In the genomic region with DNA sequence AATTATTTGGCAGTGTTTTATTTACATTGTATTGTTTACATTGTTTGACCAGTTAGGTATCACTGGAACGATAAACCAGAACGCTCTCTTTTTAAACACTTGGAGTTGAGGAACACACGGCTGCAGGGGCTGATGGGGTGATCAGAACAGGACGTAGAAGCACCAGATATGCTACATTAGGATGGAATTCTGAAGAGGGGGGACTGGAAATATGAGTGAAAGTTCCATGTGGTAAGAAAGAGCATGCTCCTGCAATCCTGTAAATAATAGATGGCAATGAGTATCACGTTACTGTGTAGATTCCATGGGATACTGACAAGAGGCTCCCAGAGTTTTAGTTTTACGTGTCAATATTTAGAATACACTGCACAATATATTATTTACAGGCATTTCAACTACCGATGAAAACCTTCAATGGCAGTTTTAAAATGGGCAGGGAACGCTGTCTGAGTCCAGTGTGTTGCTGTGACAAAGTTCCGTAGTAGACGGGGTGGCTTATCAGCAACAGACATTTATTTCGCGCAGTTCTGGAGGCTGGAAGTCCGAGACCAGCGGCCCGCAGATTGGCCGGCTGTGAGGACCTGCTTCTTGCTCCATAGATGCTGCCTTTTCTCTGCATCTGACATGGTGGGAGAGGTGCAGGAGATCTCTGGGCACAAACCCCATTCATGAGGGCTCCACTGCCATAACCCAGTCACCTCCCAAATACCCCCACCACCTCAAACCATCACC, we compare ENCODE assay signal across 14 cellular contexts. TPM values are rescaled to one million over a fixed set of nuclear protein-coding genes. Genes with fewer than 3 reads are reported as not detected.
DNase-seq lines count a peak whose midpoint lies in the region; TF ChIP-seq lines count a peak whose summit lies in the region.
"Had no signal": no experiment of that assay in that cellular context is flagged by ENCODE, and none has a peak within 500 bp of the region (broad histone marks: within the 10 kb centered on the region; RNA-seq: fewer than 3 reads in every experiment).

No MANE protein-coding gene starts in this region.

- POLR2A ChIA-PET in activated CD4-positive, alpha-beta T cell treated with anti-CD3 and anti-CD28 coated beads, Interleukin-2, amount 10 ng/mL, durations not matched to agents 7 days and 5 days (lab: Charles Lee): no interaction called here

- H2BK5ac ChIP-seq in neuronal stem cell (ENCODE audit: low read length): no peak overlapping the region

- WGBS in spleen, 5 donors: 83 to 97% (median 95%) methylated on average over 14 to 16 of the region's 16 CpGs
- no CpG with 5 or more reads among the region's 16 CpGs for WGBS in neuronal stem cell (ENCODE audit: extremely low coverage in 2 of 2, insufficient read length in 2 of 2, insufficient replicate concordance in 1 of 2), 2 donors
- WGBS in prostate gland: 71% methylated on average over 16 of the region's 16 CpGs

- no peak overlapping the region for H2BK120ac ChIP-seq in neuronal stem cell (ENCODE audit: low read depth, low read length)

- no peak overlapping the region for H3K4ac ChIP-seq in neuronal stem cell (ENCODE audit: low read length)

- H3K27me3 Mint-ChIP-seq in activated CD4-positive, alpha-beta T cell treated with anti-CD3 and anti-CD28 coated beads, Interleukin-2, amount 10 ng/mL, durations not matched to agents 7 days and 5 days: no peaks in the 10 kb centered on the region

- H3K9me3 ChIP-seq in SJCRH30 (replicated peaks) (no peaks in the 10 kb centered on the region), spleen (no peaks in the 10 kb centered on the region), neuronal stem cell (replicated peaks in 1 of 2; ENCODE audit: control insufficient read depth in 2 of 2, insufficient read depth in 1 of 2, low read depth in 1 of 2, low read length in 2 of 2) (no peaks in the 10 kb centered on the region), prostate gland (no peaks in the 10 kb centered on the region)

- peaks cover 34% of the 10 kb centered on the region for H3K4me1 Mint-ChIP-seq in activated CD4-positive, alpha-beta T cell treated with anti-CD3 and anti-CD28 coated beads, Interleukin-2, amount 10 ng/mL, durations not matched to agents 7 days and 5 days

- H4K91ac ChIP-seq in neuronal stem cell (ENCODE audit: low read depth, low read length, poor library complexity): no peak overlapping the region

- H3K4me3 Mint-ChIP-seq in activated CD4-positive, alpha-beta T cell treated with anti-CD3 and anti-CD28 coated beads, Interleukin-2, amount 10 ng/mL, durations not matched to agents 7 days and 5 days: no peak overlapping the region

- H4K8ac ChIP-seq in neuronal stem cell (ENCODE audit: low read depth, low read length): no peak overlapping the region

- CTCF ChIA-PET in activated CD4-positive, alpha-beta T cell treated with anti-CD3 and anti-CD28 coated beads, Interleukin-2, amount 10 ng/mL, durations not matched to agents 7 days and 5 days (lab: Charles Lee): no interaction called here

- no peak for TF ChIP-seq CTCF in brain microvascular endothelial cell (IDR thresholded peaks at IDR 0.05; ENCODE audit: low read depth, low read length, missing control alignments)
- TF ChIP-seq CTCF in spleen (IDR thresholded peaks at IDR 0.05 in 8 of 11, conservative IDR thresholded peaks at IDR 0.05 in 3 of 11): no peak
- TF ChIP-seq CTCF in prostate gland (IDR thresholded peaks at IDR 0.05): no peak

- no peak overlapping the region for H3K4me3 ChIP-seq in SJCRH30
- no peak overlapping the region for H3K4me3 ChIP-seq in brain microvascular endothelial cell (ENCODE audit: low read depth, low read length)
- H3K4me3 ChIP-seq in spleen: no peak overlapping the region
- no peak overlapping the region for H3K4me3 ChIP-seq in neuronal stem cell (ENCODE audit: low read length in 2 of 2)
- H3K4me3 ChIP-seq in prostate gland: no peak overlapping the region

- peak overlapping the region; percentile 37 for H3K27ac ChIP-seq in SJCRH30
- peak overlapping the region; percentile 96 for H3K27ac ChIP-seq in brain microvascular endothelial cell
- no peak overlapping the region for H3K27ac ChIP-seq in spleen
- H3K27ac ChIP-seq in neuronal stem cell (replicated peaks; ENCODE audit: low read length): no peak overlapping the region
- H3K27ac ChIP-seq in prostate gland: no peak overlapping the region
- H3K27ac ChIP-seq: WERI-Rb-1 had no signal

- peaks cover 2% of the 10 kb centered on the region for H3K79me1 ChIP-seq in neuronal stem cell (ENCODE audit: low read depth, low read length)

- H3K23ac ChIP-seq in neuronal stem cell (ENCODE audit: low read depth, low read length, poor library complexity): no peak overlapping the region

- H3K27me3 ChIP-seq in SJCRH30 (no peaks in the 10 kb centered on the region), brain microvascular endothelial cell (replicated peaks) (no peaks in the 10 kb centered on the region), spleen (replicated peaks in 1 of 7) (no peaks in the 10 kb centered on the region), neuronal stem cell (ENCODE audit: control insufficient read depth in 3 of 3, insufficient read depth in 3 of 3, low read depth in 1 of 3, low read length in 3 of 3) (no peaks in the 10 kb centered on the region), prostate gland (replicated peaks; ENCODE audit: insufficient read depth) (no peaks in the 10 kb centered on the region)

- peak overlapping the region; percentile 5 for H3K27ac Mint-ChIP-seq in activated CD4-positive, alpha-beta T cell treated with anti-CD3 and anti-CD28 coated beads, Interleukin-2, amount 10 ng/mL, durations not matched to agents 7 days and 5 days

- H3K36me3 ChIP-seq in SJCRH30 (peaks cover 15% of the 10 kb centered on the region), brain microvascular endothelial cell (replicated peaks) (peaks cover 62% of the 10 kb centered on the region), spleen (peaks cover 0 to 9% (median 0%) of the 10 kb centered on the region in 6 donors), neuronal stem cell (replicated peaks in 1 of 2; ENCODE audit: control insufficient read depth in 2 of 2, insufficient read depth in 2 of 2, low read length in 2 of 2) (peaks cover 3 to 4% of the 10 kb centered on the region in 2 donors), prostate gland (no peaks in the 10 kb centered on the region)

- no peak overlapping the region for H3K9ac ChIP-seq in neuronal stem cell (ENCODE audit: low read depth, low read length, poor library complexity)

- in situ Hi-C loops in brain microvascular endothelial cell (cut with HindIII; ENCODE audit: low pct_ligation_motif_present, low sequenced_read_pairs): no loop called here

- peaks cover 20% of the 10 kb centered on the region for H3K36me3 Mint-ChIP-seq in activated CD4-positive, alpha-beta T cell treated with anti-CD3 and anti-CD28 coated beads, Interleukin-2, amount 10 ng/mL, durations not matched to agents 7 days and 5 days (ENCODE audit: low read depth)

- no peak overlapping the region for H3K4me2 ChIP-seq in neuronal stem cell (ENCODE audit: insufficient read depth, low read length, poor library complexity, severe bottlenecking)

- H3K18ac ChIP-seq in neuronal stem cell (ENCODE audit: low read length): no peak overlapping the region

- H2AFZ ChIP-seq in neuronal stem cell (ENCODE audit: low read length): no peak overlapping the region

- intact Hi-C loops in spleen (cut with DNase I; ENCODE audit: low total_unique reads) (no loop called here), prostate gland (cut with DNase I) (no loop called here)

- DNase-seq in activated CD4-positive, alpha-beta T cell treated with anti-CD3 and anti-CD28 coated beads, Interleukin-2, amount 10 ng/mL, durations not matched to agents 7 days and 5 days: no peak
- no peak for DNase-seq in activated CD4-positive, alpha-beta T cell treated with anti-CD3 and anti-CD28 coated beads, Interleukin-2, amount 50 U/mL, for 4 hours
- peak in 1 of 2 experiments; percentile 46 for DNase-seq in SJCRH30
- DNase-seq in brain microvascular endothelial cell: no peak
- peak; percentile 16 for DNase-seq in spleen
- DNase-seq in stimulated activated naive CD4-positive, alpha-beta T cell treated with Interleukin-2 at 50 U/mL for 16 hours (lab: John Stamatoyannopoulos, UW): no peak
- no peak for DNase-seq in neuronal stem cell (ENCODE audit: low spot score)
- DNase-seq in prostate gland (ENCODE audit: low spot score): no peak
- DNase-seq: activated T-cell treated with anti-CD3 and anti-CD28 coated beads, Interleukin-2, amount 50 U/mL, for 72 hours; caudate nucleus; DMS 273 treated with DMSO at 0.1 percent for 48 hours; NCI-H2081; SHP77; WERI-Rb-1 had no signal

- no peak overlapping the region for H2BK12ac ChIP-seq in neuronal stem cell (ENCODE audit: low read length)

- H2AK5ac ChIP-seq in neuronal stem cell (ENCODE audit: low read depth, low read length): no peak overlapping the region

- peaks cover 46% of the 10 kb centered on the region for H3K4me1 ChIP-seq in SJCRH30
- H3K4me1 ChIP-seq in spleen: peaks cover 17 to 54% (median 38%) of the 10 kb centered on the region in 6 donors
- H3K4me1 ChIP-seq in neuronal stem cell (ENCODE audit: control insufficient read depth in 2 of 2, insufficient read depth in 1 of 2, low read depth in 1 of 2, low read length in 2 of 2): peaks cover 10 to 11% of the 10 kb centered on the region in 2 donors
- H3K4me1 ChIP-seq in prostate gland (replicated peaks): no peaks in the 10 kb centered on the region

- H3K14ac ChIP-seq in neuronal stem cell (ENCODE audit: low read length): no peak overlapping the region

- H2BK15ac ChIP-seq in neuronal stem cell (ENCODE audit: low read length): no peak overlapping the region

- no peak for TF ChIP-seq POLR2A in spleen (IDR thresholded peaks at IDR 0.05)
- no peak for TF ChIP-seq POLR2A in prostate gland (IDR thresholded peaks at IDR 0.05)

- H3K9me3 Mint-ChIP-seq in activated CD4-positive, alpha-beta T cell treated with anti-CD3 and anti-CD28 coated beads, Interleukin-2, amount 10 ng/mL, durations not matched to agents 7 days and 5 days: no peaks in the 10 kb centered on the region
- H3K9me3 Mint-ChIP-seq: activated T-cell treated with anti-CD3 and anti-CD28 coated beads, Interleukin-2, amount 50 U/mL, for 72 hours had no signal

RNA-seq across cellular contexts. Expression of gene SYNJ2, which starts 43.1 kb away (rescaled TPM):
- total RNA-seq in activated CD4-positive, alpha-beta T cell treated with anti-CD3 and anti-CD28 coated beads, Interleukin-2, amount 10 ng/mL, durations not matched to agents 7 days and 5 days: 10 to 100 TPM; 35.8 to 39.0 TPM
- total RNA-seq in SJCRH30 (2014; rRNA removed; shearing (Covaris generic)): 32.5 and 33.4 TPM in 2 replicates
- total RNA-seq in spleen: 10 to 100 TPM in 5 of 7 donors, 1 to 10 TPM in 2; 6.7 to 34.0 (median 11.9) TPM
- polyA plus RNA-seq in spleen: 1 to 10 TPM; 2.4 to 2.8 (median 2.6) TPM
- polyA plus RNA-seq in neuronal stem cell (2013, experiment 1 of 2): 1.8 TPM
- polyA plus RNA-seq in neuronal stem cell (2013, experiment 2 of 2): 1.9 TPM
- 10 to 100 TPM; 19.7 to 19.9 TPM for total RNA-seq in prostate gland

Comparison
In these comparisons a context has a peak if more than half of its experiments do, and no peak if none do; other contexts are left out.
1. H3K27ac ChIP-seq: peak in SJCRH30 (single experiment) and brain microvascular endothelial cell (single experiment); none in spleen (0 of 8), neuronal stem cell (single experiment) and prostate gland (0 of 2).